In genomic region chr2:79591281-79591680, GRCh38 we compare ENCODE assay signal across 8 cellular contexts.
"Had no signal": no experiment of that assay in that cellular context is flagged by ENCODE, and none has a peak within 500 bp of the region (broad histone marks: within the 10 kb centered on the region; RNA-seq: fewer than 3 reads in every experiment).

No MANE protein-coding gene starts in this region.

- ATAC-seq: HepG2 had no signal

- H3K4me1 Mint-ChIP-seq: IgD-negative memory B cell had no signal

- H3K4me3 Mint-ChIP-seq: IgD-negative memory B cell had no signal

- H3K36me3 Mint-ChIP-seq: IgD-negative memory B cell had no signal

- H3K27ac ChIP-seq: HL-60, KMS-11 had no signal

- H3K27ac Mint-ChIP-seq: IgD-negative memory B cell had no signal

- DNase-seq: GOT3, H7, HCEC 1CT, KBM-7 had no signal

- H3K9ac ChIP-seq: KMS-11 had no signal

- H3K4me2 ChIP-seq: KMS-11 had no signal

- H3K27me3 Mint-ChIP-seq: IgD-negative memory B cell had no signal
